Comparison of ENCODE assay signal across 1 cellular context in the genomic region with DNA sequence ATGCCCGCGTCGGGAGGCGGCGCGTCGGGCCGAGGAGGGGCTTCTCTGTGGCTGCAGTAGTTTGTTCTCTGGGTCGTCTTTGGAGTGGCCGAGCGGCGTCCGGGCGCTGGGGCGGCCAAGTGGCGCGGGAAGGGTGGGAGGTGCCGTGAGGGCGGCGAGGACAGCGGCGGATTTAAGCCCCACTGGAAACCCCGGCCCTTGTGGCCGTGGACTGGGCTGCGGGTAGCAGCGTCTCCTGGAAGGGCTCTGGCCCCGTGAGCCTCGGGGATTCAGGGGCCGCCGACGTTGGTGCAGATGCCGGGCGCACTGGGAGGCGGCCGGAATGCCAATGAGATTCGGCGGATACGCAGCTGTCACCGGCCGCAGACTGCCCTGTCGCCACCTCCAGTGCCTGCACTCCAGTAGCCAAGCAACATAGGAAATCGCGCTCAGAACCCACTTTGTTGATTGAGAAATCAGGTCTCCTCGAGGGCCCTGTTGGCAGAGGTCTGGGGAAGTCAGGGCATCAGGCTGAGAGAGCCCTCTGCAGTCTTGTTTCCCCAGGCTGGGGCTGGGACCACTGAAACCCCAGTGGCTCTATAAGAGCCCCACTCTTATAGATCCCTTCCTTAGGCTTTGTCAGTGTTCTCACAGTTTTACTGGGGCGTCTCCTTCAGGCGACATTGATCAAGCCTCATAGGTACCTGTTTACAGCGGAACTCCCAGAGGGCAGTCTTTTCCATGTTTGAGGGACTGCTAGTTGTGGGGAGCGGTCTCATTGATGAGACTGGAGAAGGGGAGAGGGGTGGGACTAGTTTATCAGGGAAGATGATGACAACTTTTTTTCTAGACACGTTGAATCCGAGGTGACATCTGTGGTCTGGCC.
TF ChIP-seq lines count a peak whose summit lies in the region.

No MANE protein-coding gene starts in this region.

TF ChIP-seq in HepG2, 621 proteins besides CTCF, POLR2A, EP300 and RAD21 (continued from another document and continues in another):
- TF ChIP-seq, protein P1, sequence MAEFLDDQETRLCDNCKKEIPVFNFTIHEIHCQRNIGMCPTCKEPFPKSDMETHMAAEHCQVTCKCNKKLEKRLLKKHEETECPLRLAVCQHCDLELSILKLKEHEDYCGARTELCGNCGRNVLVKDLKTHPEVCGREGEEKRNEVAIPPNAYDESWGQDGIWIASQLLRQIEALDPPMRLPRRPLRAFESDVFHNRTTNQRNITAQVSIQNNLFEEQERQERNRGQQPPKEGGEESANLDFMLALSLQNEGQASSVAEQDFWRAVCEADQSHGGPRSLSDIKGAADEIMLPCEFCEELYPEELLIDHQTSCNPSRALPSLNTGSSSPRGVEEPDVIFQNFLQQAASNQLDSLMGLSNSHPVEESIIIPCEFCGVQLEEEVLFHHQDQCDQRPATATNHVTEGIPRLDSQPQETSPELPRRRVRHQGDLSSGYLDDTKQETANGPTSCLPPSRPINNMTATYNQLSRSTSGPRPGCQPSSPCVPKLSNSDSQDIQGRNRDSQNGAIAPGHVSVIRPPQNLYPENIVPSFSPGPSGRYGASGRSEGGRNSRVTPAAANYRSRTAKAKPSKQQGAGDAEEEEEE (CRISPR knock-in tag; IDR thresholded peaks at IDR 0.05; ENCODE audit: borderline replicate concordance): 0 out of 2 replicates have a peak, but pooled peaks have one; percentile 66
- TF ChIP-seq, protein P2, sequence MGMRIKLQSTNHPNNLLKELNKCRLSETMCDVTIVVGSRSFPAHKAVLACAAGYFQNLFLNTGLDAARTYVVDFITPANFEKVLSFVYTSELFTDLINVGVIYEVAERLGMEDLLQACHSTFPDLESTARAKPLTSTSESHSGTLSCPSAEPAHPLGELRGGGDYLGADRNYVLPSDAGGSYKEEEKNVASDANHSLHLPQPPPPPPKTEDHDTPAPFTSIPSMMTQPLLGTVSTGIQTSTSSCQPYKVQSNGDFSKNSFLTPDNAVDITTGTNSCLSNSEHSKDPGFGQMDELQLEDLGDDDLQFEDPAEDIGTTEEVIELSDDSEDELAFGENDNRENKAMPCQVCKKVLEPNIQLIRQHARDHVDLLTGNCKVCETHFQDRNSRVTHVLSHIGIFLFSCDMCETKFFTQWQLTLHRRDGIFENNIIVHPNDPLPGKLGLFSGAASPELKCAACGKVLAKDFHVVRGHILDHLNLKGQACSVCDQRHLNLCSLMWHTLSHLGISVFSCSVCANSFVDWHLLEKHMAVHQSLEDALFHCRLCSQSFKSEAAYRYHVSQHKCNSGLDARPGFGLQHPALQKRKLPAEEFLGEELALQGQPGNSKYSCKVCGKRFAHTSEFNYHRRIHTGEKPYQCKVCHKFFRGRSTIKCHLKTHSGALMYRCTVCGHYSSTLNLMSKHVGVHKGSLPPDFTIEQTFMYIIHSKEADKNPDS (CRISPR knock-in tag; IDR thresholded peaks at IDR 0.05): no peak
- no peak for TF ChIP-seq ZNF552 (CRISPR knock-in tag; IDR thresholded peaks at IDR 0.05; ENCODE audit: borderline replicate concordance)
- TF ChIP-seq NRL (CRISPR knock-in tag; IDR thresholded peaks at IDR 0.05; ENCODE audit: borderline replicate concordance): peak; percentile 39; the same call in 1 of the 2 replicates
- TF ChIP-seq KDM2A (CRISPR knock-in tag; IDR thresholded peaks at IDR 0.05; ENCODE audit: borderline replicate concordance, low read depth): 0 out of 2 replicates have a peak, but pooled peaks have one; percentile 26
- no peak; the same call in 1 of the 2 replicates for TF ChIP-seq HDAC2 (CRISPR knock-in tag; IDR thresholded peaks at IDR 0.05)
- TF ChIP-seq TMF1 (CRISPR knock-in tag; IDR thresholded peaks at IDR 0.05; ENCODE audit: low read depth): peak; percentile 54; the same call in 1 of the 2 replicates
- TF ChIP-seq XBP1 (CRISPR knock-in tag; IDR thresholded peaks at IDR 0.05): 0 out of 2 replicates have a peak, but pooled peaks have one; percentile 26
- TF ChIP-seq, protein P3, sequence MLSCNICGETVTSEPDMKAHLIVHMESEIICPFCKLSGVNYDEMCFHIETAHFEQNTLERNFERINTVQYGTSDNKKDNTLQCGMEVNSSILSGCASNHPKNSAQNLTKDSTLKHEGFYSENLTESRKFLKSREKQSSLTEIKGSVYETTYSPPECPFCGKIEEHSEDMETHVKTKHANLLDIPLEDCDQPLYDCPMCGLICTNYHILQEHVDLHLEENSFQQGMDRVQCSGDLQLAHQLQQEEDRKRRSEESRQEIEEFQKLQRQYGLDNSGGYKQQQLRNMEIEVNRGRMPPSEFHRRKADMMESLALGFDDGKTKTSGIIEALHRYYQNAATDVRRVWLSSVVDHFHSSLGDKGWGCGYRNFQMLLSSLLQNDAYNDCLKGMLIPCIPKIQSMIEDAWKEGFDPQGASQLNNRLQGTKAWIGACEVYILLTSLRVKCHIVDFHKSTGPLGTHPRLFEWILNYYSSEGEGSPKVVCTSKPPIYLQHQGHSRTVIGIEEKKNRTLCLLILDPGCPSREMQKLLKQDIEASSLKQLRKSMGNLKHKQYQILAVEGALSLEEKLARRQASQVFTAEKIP (CRISPR knock-in tag; IDR thresholded peaks at IDR 0.05; ENCODE audit: borderline replicate concordance): no peak
- TF ChIP-seq, protein P4, sequence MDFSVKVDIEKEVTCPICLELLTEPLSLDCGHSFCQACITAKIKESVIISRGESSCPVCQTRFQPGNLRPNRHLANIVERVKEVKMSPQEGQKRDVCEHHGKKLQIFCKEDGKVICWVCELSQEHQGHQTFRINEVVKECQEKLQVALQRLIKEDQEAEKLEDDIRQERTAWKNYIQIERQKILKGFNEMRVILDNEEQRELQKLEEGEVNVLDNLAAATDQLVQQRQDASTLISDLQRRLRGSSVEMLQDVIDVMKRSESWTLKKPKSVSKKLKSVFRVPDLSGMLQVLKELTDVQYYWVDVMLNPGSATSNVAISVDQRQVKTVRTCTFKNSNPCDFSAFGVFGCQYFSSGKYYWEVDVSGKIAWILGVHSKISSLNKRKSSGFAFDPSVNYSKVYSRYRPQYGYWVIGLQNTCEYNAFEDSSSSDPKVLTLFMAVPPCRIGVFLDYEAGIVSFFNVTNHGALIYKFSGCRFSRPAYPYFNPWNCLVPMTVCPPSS (IDR thresholded peaks at IDR 0.05): no peak
- TF ChIP-seq CBX1 (IDR thresholded peaks at IDR 0.05; ENCODE audit: low read depth): no peak
- peak; percentile 84 for TF ChIP-seq AGO2 (optimal IDR thresholded peaks at IDR 0.05; ENCODE audit: low read depth, low read length)
- TF ChIP-seq ZNF33B (CRISPR knock-in tag; IDR thresholded peaks at IDR 0.05): no peak
- TF ChIP-seq, protein P5, sequence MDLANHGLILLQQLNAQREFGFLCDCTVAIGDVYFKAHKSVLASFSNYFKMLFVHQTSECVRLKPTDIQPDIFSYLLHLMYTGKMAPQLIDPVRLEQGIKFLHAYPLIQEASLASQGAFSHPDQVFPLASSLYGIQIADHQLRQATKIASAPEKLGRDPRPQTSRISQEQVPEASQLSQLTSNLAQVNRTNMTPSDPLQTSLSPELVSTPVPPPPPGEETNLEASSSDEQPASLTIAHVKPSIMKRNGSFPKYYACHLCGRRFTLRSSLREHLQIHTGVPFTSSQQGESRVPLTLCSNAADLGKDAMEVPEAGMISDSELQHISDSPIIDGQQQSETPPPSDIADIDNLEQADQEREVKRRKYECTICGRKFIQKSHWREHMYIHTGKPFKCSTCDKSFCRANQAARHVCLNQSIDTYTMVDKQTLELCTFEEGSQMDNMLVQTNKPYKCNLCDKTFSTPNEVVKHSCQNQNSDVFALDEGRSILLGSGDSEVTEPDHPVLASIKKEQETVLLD (CRISPR knock-in tag; IDR thresholded peaks at IDR 0.05; ENCODE audit: low read depth): no peak
- peak; percentile 39; the same call in 1 of the 2 replicates for TF ChIP-seq ZNF746 (CRISPR knock-in tag; IDR thresholded peaks at IDR 0.05)
- TF ChIP-seq, protein P6, sequence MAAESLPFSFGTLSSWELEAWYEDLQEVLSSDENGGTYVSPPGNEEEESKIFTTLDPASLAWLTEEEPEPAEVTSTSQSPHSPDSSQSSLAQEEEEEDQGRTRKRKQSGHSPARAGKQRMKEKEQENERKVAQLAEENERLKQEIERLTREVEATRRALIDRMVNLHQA (CRISPR knock-in tag; IDR thresholded peaks at IDR 0.05): no peak
- TF ChIP-seq PITX1 (CRISPR knock-in tag; IDR thresholded peaks at IDR 0.05): peak; percentile 57; the same call in 1 of the 2 replicates
- no peak for TF ChIP-seq KMT2A (CRISPR knock-in tag; IDR thresholded peaks at IDR 0.05)
- no peak for TF ChIP-seq SAFB2 (CRISPR knock-in tag; IDR thresholded peaks at IDR 0.05; ENCODE audit: borderline replicate concordance, low read depth)
- TF ChIP-seq PCBP2 (optimal IDR thresholded peaks at IDR 0.05; ENCODE audit: low read depth, low read length, poor library complexity, severe bottlenecking): peak; percentile 23
- TF ChIP-seq, protein P7, sequence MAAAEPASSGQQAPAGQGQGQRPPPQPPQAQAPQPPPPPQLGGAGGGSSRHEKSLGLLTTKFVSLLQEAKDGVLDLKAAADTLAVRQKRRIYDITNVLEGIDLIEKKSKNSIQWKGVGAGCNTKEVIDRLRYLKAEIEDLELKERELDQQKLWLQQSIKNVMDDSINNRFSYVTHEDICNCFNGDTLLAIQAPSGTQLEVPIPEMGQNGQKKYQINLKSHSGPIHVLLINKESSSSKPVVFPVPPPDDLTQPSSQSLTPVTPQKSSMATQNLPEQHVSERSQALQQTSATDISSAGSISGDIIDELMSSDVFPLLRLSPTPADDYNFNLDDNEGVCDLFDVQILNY (CRISPR knock-in tag; conservative IDR thresholded peaks at IDR 0.05): no peak
- TF ChIP-seq, protein P8, sequence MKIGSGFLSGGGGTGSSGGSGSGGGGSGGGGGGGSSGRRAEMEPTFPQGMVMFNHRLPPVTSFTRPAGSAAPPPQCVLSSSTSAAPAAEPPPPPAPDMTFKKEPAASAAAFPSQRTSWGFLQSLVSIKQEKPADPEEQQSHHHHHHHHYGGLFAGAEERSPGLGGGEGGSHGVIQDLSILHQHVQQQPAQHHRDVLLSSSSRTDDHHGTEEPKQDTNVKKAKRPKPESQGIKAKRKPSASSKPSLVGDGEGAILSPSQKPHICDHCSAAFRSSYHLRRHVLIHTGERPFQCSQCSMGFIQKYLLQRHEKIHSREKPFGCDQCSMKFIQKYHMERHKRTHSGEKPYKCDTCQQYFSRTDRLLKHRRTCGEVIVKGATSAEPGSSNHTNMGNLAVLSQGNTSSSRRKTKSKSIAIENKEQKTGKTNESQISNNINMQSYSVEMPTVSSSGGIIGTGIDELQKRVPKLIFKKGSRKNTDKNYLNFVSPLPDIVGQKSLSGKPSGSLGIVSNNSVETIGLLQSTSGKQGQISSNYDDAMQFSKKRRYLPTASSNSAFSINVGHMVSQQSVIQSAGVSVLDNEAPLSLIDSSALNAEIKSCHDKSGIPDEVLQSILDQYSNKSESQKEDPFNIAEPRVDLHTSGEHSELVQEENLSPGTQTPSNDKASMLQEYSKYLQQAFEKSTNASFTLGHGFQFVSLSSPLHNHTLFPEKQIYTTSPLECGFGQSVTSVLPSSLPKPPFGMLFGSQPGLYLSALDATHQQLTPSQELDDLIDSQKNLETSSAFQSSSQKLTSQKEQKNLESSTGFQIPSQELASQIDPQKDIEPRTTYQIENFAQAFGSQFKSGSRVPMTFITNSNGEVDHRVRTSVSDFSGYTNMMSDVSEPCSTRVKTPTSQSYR (CRISPR knock-in tag; IDR thresholded peaks at IDR 0.05; ENCODE audit: borderline replicate concordance): no peak
- TF ChIP-seq ZNF343 (CRISPR knock-in tag; IDR thresholded peaks at IDR 0.05): no peak
- TF ChIP-seq RAD51 (IDR thresholded peaks at IDR 0.05; ENCODE audit: borderline replicate concordance): no peak
- no peak for TF ChIP-seq GPN1 (CRISPR knock-in tag; IDR thresholded peaks at IDR 0.05; ENCODE audit: borderline replicate concordance)
- TF ChIP-seq SETDB1 (CRISPR knock-in tag; IDR thresholded peaks at IDR 0.05; ENCODE audit: borderline replicate concordance): no peak
- no peak for TF ChIP-seq SP1 (IDR thresholded peaks at IDR 0.05)
- TF ChIP-seq SP1 (CRISPR knock-in tag; IDR thresholded peaks at IDR 0.05): no peak
- TF ChIP-seq ZNF460 (CRISPR knock-in tag; IDR thresholded peaks at IDR 0.05; ENCODE audit: borderline replicate concordance): no peak
- no peak for TF ChIP-seq ZNF747 (CRISPR knock-in tag; IDR thresholded peaks at IDR 0.05; ENCODE audit: borderline replicate concordance)
- TF ChIP-seq, protein P9, sequence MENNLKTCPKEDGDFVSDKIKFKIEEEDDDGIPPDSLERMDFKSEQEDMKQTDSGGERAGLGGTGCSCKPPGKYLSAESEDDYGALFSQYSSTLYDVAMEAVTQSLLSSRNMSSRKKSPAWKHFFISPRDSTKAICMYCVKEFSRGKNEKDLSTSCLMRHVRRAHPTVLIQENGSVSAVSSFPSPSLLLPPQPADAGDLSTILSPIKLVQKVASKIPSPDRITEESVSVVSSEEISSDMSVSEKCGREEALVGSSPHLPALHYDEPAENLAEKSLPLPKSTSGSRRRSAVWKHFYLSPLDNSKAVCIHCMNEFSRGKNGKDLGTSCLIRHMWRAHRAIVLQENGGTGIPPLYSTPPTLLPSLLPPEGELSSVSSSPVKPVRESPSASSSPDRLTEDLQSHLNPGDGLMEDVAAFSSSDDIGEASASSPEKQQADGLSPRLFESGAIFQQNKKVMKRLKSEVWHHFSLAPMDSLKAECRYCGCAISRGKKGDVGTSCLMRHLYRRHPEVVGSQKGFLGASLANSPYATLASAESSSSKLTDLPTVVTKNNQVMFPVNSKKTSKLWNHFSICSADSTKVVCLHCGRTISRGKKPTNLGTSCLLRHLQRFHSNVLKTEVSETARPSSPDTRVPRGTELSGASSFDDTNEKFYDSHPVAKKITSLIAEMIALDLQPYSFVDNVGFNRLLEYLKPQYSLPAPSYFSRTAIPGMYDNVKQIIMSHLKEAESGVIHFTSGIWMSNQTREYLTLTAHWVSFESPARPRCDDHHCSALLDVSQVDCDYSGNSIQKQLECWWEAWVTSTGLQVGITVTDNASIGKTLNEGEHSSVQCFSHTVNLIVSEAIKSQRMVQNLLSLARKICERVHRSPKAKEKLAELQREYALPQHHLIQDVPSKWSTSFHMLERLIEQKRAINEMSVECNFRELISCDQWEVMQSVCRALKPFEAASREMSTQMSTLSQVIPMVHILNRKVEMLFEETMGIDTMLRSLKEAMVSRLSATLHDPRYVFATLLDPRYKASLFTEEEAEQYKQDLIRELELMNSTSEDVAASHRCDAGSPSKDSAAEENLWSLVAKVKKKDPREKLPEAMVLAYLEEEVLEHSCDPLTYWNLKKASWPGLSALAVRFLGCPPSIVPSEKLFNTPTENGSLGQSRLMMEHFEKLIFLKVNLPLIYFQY (CRISPR knock-in tag; IDR thresholded peaks at IDR 0.05; ENCODE audit: borderline replicate concordance): no peak
- TF ChIP-seq, protein P10, sequence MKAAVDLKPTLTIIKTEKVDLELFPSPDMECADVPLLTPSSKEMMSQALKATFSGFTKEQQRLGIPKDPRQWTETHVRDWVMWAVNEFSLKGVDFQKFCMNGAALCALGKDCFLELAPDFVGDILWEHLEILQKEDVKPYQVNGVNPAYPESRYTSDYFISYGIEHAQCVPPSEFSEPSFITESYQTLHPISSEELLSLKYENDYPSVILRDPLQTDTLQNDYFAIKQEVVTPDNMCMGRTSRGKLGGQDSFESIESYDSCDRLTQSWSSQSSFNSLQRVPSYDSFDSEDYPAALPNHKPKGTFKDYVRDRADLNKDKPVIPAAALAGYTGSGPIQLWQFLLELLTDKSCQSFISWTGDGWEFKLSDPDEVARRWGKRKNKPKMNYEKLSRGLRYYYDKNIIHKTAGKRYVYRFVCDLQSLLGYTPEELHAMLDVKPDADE (CRISPR knock-in tag; IDR thresholded peaks at IDR 0.05): no peak
- TF ChIP-seq KLF13 (CRISPR knock-in tag; IDR thresholded peaks at IDR 0.05): no peak
- TF ChIP-seq ZNF441 (CRISPR knock-in tag; IDR thresholded peaks at IDR 0.05; ENCODE audit: borderline replicate concordance): peak; percentile 8; the same call in 1 of the 2 replicates
- TF ChIP-seq ZNF564 (CRISPR knock-in tag; IDR thresholded peaks at IDR 0.05): 0 out of 2 replicates have a peak, but pooled peaks have one; percentile 26
- TF ChIP-seq KDM1A (CRISPR knock-in tag; IDR thresholded peaks at IDR 0.05): no peak
